In genomic region chr6:134720353-134721094, GRCh38 we compare ENCODE assay signal across 9 cellular contexts.
DNase-seq lines count a peak whose midpoint lies in the region; ATAC-seq and TF ChIP-seq lines count a peak whose summit lies in the region.
"Had no signal": no experiment of that assay in that cellular context is flagged by ENCODE, and none has a peak within 500 bp of the region (broad histone marks: within the 10 kb centered on the region; RNA-seq: fewer than 3 reads in every experiment).

No MANE protein-coding gene starts in this region.

- TF ChIP-seq EP300 in SK-N-SH (IDR thresholded peaks at IDR 0.05; ENCODE audit: borderline replicate concordance in 1 of 2, low read depth in 1 of 2, low read length in 1 of 2) = peak; percentile 60 to 95

- no peaks in the 10 kb centered on the region for H3K9me3 Mint-ChIP-seq in activated CD4-positive, alpha-beta T cell treated with anti-CD3 and anti-CD28 coated beads for 36 hours (ENCODE audit: low read depth)

- H3K27ac Mint-ChIP-seq in activated CD4-positive, alpha-beta T cell treated with anti-CD3 and anti-CD28 coated beads for 36 hours = no peak overlapping the region

- no peak overlapping the region; the same call in 1 of the 2 replicates for H3K9ac ChIP-seq in SK-N-SH

- peak; percentile 94 for DNase-seq in A673 (ENCODE audit: low spot score)
- peak; percentile 61 for DNase-seq in SK-N-SH
- DNase-seq in fibroblast of the aortic adventitia (ENCODE audit: low read depth) = peak; percentile 41
- DNase-seq in omental fat pad (ENCODE audit: low spot score) = no peak
- DNase-seq in activated CD4-positive, alpha-beta T cell treated with anti-CD3 and anti-CD28 coated beads for 36 hours = no peak
- DNase-seq in GF-D8 (lab: John Stamatoyannopoulos, UW) = no peak
- DNase-seq: stimulated activated CD4-positive, alpha-beta T cell treated with anti-CD3 and anti-CD28 coated beads, Interleukin-2, amount 100 ng/mL, for 48 hours had no signal

- H3K79me2 ChIP-seq in SK-N-SH (ENCODE audit: insufficient read depth) = no peaks in the 10 kb centered on the region

- no peaks in the 10 kb centered on the region for H3K36me3 ChIP-seq in A673 (ENCODE audit: insufficient read depth, low read length, poor library complexity, severe bottlenecking)
- no peaks in the 10 kb centered on the region for H3K36me3 ChIP-seq in SK-N-SH (replicated peaks in 1 of 2; ENCODE audit: control insufficient read depth in 1 of 2, insufficient read depth in 2 of 2, low read length in 1 of 2)

- peaks cover 5% of the 10 kb centered on the region for H3F3A ChIP-seq in SK-N-SH (replicated peaks; ENCODE audit: insufficient read depth)

- peak overlapping the region; percentile 10; the same call in 1 of the 2 replicates for H3K4me2 ChIP-seq in SK-N-SH

- H3K9me3 ChIP-seq in A673 (ENCODE audit: low read depth, low read length, poor library complexity, severe bottlenecking) (no peaks in the 10 kb centered on the region), SK-N-SH (no peaks in the 10 kb centered on the region)

- H3K36me3 Mint-ChIP-seq in activated CD4-positive, alpha-beta T cell treated with anti-CD3 and anti-CD28 coated beads for 36 hours (ENCODE audit: low read depth) = no peaks in the 10 kb centered on the region

- no peaks in the 10 kb centered on the region for H4K20me1 ChIP-seq in SK-N-SH (ENCODE audit: insufficient read depth)

- WGBS in SK-N-SH (ENCODE audit: low lambda C conversion rate) = 36% methylated on average over 5 of the region's 5 CpGs

- H3K4me3 ChIP-seq in A673 (ENCODE audit: low read depth, low read length, poor library complexity, severe bottlenecking) (no peak overlapping the region), SK-N-SH (ENCODE audit: low read depth in 2 of 2, low read length in 1 of 2) (no peak overlapping the region), fibroblast of the aortic adventitia (ENCODE audit: low read depth, low read length) (no peak overlapping the region)

- H3K27ac ChIP-seq in A673 (ENCODE audit: low read depth, low read length, poor library complexity, severe bottlenecking) (peak overlapping the region; percentile 87), SK-N-SH (ENCODE audit: low read depth in 2 of 2, low read length in 1 of 2) (peak overlapping the region; percentile 68 to 98)

- no peaks in the 10 kb centered on the region for H3K27me3 Mint-ChIP-seq in activated CD4-positive, alpha-beta T cell treated with anti-CD3 and anti-CD28 coated beads for 36 hours

- BruUV-seq in A673 (replicated peaks; lab: Mats Ljungman, UMichigan) = no TSS peak

- intact Hi-C loops in A673 (cut with micrococcal nuclease; ENCODE audit: unreplicated experiment) = no loop called here
- intact Hi-C loops in activated CD4-positive, alpha-beta T cell treated with anti-CD3 and anti-CD28 coated beads for 36 hours (cut with DNase I, micrococcal nuclease) = no loop called here

- POLR2A ChIA-PET in A673 (lab: Charles Lee; ENCODE audit: low non-redundant PET) = no interaction called here
- POLR2A ChIA-PET in SK-N-SH (lab: Yijun Ruan, JAX) = no interaction called here
- POLR2A ChIA-PET in activated CD4-positive, alpha-beta T cell treated with anti-CD3 and anti-CD28 coated beads for 36 hours (lab: Charles Lee) = no interaction called here

- peaks cover 58% of the 10 kb centered on the region for H3K4me1 ChIP-seq in A673 (ENCODE audit: insufficient read depth, low read length, poor library complexity, severe bottlenecking)
- peaks cover 33 to 39% of the 10 kb centered on the region in 2 experiments; a peak in 3 of 4 replicates for H3K4me1 ChIP-seq in SK-N-SH (ENCODE audit: control insufficient read depth in 1 of 2, insufficient read depth in 2 of 2, low read depth in 1 of 2, low read length in 1 of 2)

- CTCF ChIA-PET in A673 (lab: Charles Lee) (no interaction called here), SK-N-SH (lab: Yijun Ruan, JAX) (interaction anchor here (1.6 kb wide), 1 partner anchor 102 kb away, joined by 5 read pairs; no protein-coding TSS in a partner anchor)
- CTCF ChIA-PET in activated CD4-positive, alpha-beta T cell treated with anti-CD3 and anti-CD28 coated beads for 36 hours (lab: Charles Lee) = no interaction called here

- no peaks in the 10 kb centered on the region for H3K4me1 Mint-ChIP-seq in activated CD4-positive, alpha-beta T cell treated with anti-CD3 and anti-CD28 coated beads for 36 hours

- no peak for TF ChIP-seq CTCF in A673 (conservative IDR thresholded peaks at IDR 0.05; ENCODE audit: low read depth, low read length)
- TF ChIP-seq CTCF in SK-N-SH (IDR thresholded peaks at IDR 0.05) = no peak
- no peak for TF ChIP-seq CTCF in fibroblast of the aortic adventitia (IDR thresholded peaks at IDR 0.05; ENCODE audit: insufficient read depth, low read length)
- TF ChIP-seq CTCF in omental fat pad (IDR thresholded peaks at IDR 0.05) = no peak

- H3K4me3 Mint-ChIP-seq in activated CD4-positive, alpha-beta T cell treated with anti-CD3 and anti-CD28 coated beads for 36 hours = no peak overlapping the region

- ATAC-seq in omental fat pad (ENCODE audit: low FRiP score) (peak; percentile 49), GM21360 (IDR thresholded peaks at IDR 0.05; ENCODE audit: unreplicated experiment) (no peak), HG03521 (IDR thresholded peaks at IDR 0.05; ENCODE audit: unreplicated experiment) (no peak)
- ATAC-seq in activated CD4-positive, alpha-beta T cell treated with anti-CD3 and anti-CD28 coated beads for 36 hours = no peak

- H3K9me2 ChIP-seq in SK-N-SH = no peaks in the 10 kb centered on the region

- peak; percentile 44 for TF ChIP-seq RAD21 in SK-N-SH (IDR thresholded peaks at IDR 0.05; ENCODE audit: low read length)

- H3K27me3 ChIP-seq in A673 (replicated peaks; ENCODE audit: insufficient read depth, low read depth, low read length, poor library complexity) (no peaks in the 10 kb centered on the region), SK-N-SH (ENCODE audit: insufficient read depth) (no peaks in the 10 kb centered on the region)

- peak overlapping the region; percentile 94 for H2AFZ ChIP-seq in SK-N-SH (ENCODE audit: low read depth)

TF ChIP-seq in SK-N-SH, 30 proteins besides CTCF, POLR2A, EP300 and RAD21 (continues in another document):
- TF ChIP-seq RXRA (IDR thresholded peaks at IDR 0.05; ENCODE audit: borderline replicate concordance, low read depth) (no peak), YY1 (IDR thresholded peaks at IDR 0.05; ENCODE audit: low read depth) (no peak), FOXJ3 (CRISPR knock-in tag; IDR thresholded peaks at IDR 0.05) (peak; percentile 39; the same call in 1 of the 2 replicates), FOSL2 (IDR thresholded peaks at IDR 0.05; ENCODE audit: borderline replicate concordance, low read depth) (no peak), NFIC (IDR thresholded peaks at IDR 0.05; ENCODE audit: borderline replicate concordance) (no peak), GABPA (IDR thresholded peaks at IDR 0.05; ENCODE audit: low read depth) (peak; percentile 24; the same call in 1 of the 2 replicates), RCOR1 (IDR thresholded peaks at IDR 0.05; ENCODE audit: low read length) (peak; percentile 30; the same call in 1 of the 2 replicates), MEF2A (IDR thresholded peaks at IDR 0.05; ENCODE audit: borderline replicate concordance, low read depth) (no peak), RFX5 (IDR thresholded peaks at IDR 0.05; ENCODE audit: low read length) (peak; percentile 45; the same call in 1 of the 2 replicates), ELF1 (IDR thresholded peaks at IDR 0.05) (no peak), POLR2AphosphoS5 (IDR thresholded peaks at IDR 0.05; ENCODE audit: low read depth, low read length) (no peak), PBX3 (IDR thresholded peaks at IDR 0.05) (peak; percentile 65), TCF12 (IDR thresholded peaks at IDR 0.05) (peak; percentile 70), TAF1 (IDR thresholded peaks at IDR 0.05; ENCODE audit: borderline replicate concordance, low read depth, low read length) (no peak), GATA2 (CRISPR knock-in tag; IDR thresholded peaks at IDR 0.05) (peak; percentile 69), FOXM1 (IDR thresholded peaks at IDR 0.05; ENCODE audit: low read depth) (0 out of 2 replicates have a peak, but pooled peaks have one; percentile 40), SIN3A (IDR thresholded peaks at IDR 0.05; ENCODE audit: borderline replicate concordance, low read depth, low read length) (no peak), IRF3 (IDR thresholded peaks at IDR 0.05; ENCODE audit: low read depth, low read length) (no peak), SMC3 (IDR thresholded peaks at IDR 0.05; ENCODE audit: low read depth, low read length) (no peak), CHD2 (IDR thresholded peaks at IDR 0.05; ENCODE audit: low read length, partially characterized antibody) (peak; percentile 37), JUND (IDR thresholded peaks at IDR 0.05) (no peak), NRF1 (IDR thresholded peaks at IDR 0.05; ENCODE audit: low read depth, low read length) (no peak), EZH2phosphoT487 (IDR thresholded peaks at IDR 0.05; ENCODE audit: borderline replicate concordance, low read depth) (no peak)
- TF ChIP-seq, protein P1, sequence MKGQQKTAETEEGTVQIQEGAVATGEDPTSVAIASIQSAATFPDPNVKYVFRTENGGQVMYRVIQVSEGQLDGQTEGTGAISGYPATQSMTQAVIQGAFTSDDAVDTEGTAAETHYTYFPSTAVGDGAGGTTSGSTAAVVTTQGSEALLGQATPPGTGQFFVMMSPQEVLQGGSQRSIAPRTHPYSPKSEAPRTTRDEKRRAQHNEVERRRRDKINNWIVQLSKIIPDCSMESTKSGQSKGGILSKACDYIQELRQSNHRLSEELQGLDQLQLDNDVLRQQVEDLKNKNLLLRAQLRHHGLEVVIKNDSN (IDR thresholded peaks at IDR 0.05; ENCODE audit: borderline replicate concordance, low read depth) = no peak

Comparison
In these comparisons a context has a peak if more than half of its experiments do, and no peak if none do; other contexts are left out.
1. DNase-seq: peak in A673 (single experiment), SK-N-SH (single experiment) and fibroblast of the aortic adventitia (single experiment); none in omental fat pad (single experiment), activated CD4-positive, alpha-beta T cell treated with anti-CD3 and anti-CD28 coated beads for 36 hours (single experiment) and GF-D8 (single experiment).